ENCODE assay signal across 8 cellular contexts in the genomic region with DNA sequence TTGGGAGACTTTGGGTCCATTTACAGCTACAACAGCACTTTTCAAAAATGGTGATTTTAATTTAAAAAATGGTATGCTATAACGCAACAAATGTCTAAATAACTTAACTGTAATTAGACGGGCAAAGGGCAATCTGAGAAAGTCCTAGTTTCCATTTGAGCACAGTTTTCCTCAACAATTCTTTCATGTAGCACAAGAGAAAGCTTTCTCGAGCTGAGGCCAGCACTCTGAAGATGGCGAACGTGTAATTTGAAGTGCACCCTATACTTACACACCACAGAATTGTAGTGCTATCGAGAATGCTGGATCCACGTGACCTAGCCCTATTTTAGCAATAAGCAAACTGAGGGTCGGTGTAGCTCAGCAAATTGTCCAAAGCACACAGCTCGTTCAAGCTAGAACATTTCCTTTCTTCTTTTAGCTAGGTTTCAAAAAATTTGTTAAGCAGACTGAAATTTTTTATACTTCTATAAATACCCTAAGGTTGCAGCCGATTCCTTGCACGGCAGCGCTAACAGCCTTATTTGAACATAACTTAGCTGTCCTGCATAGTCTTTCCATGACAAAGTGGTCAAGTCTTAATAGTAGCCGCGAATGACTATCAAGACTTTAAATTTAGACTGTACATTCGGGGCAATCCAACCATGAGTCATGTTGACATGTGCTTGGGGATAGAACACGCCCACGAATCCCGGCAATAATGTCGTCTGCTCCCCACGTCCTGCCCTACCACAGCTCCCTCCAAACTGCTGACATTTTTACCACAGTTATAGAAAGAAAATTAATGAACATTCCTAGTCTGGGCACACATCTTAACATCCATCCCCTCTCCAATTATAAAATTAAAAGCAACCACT. TPM values are rescaled to one million over a fixed set of nuclear protein-coding genes. Genes with fewer than 3 reads are reported as not detected.
DNase-seq lines count a peak whose midpoint lies in the region; ATAC-seq, FAIRE-seq and TF ChIP-seq lines count a peak whose summit lies in the region.

No MANE protein-coding gene starts in this region.

- peak overlapping the region; percentile 61 for H4K5ac ChIP-seq in IMR-90 (ENCODE audit: low read depth, low read length)

- peak overlapping the region; percentile 46 for H2BK20ac ChIP-seq in IMR-90 (ENCODE audit: low read depth, low read length)

- dilution Hi-C loops in IMR-90 (cut with HindIII; ENCODE audit: low sequenced_read_pairs, unreplicated experiment): no loop called here
- dilution Hi-C loops in keratinocyte (cut with MboI; ENCODE audit: extremely low pct_ligation_motif_present, low sequenced_read_pairs): no loop called here

- peak overlapping the region; percentile 12 to 79; a peak in 3 of 4 replicates for H4K8ac ChIP-seq in IMR-90 (ENCODE audit: low read depth in 2 of 2, low read length in 2 of 2)

- H3K4me2 ChIP-seq in IMR-90 (ENCODE audit: low read depth, low read length) (no peak overlapping the region), keratinocyte (ENCODE audit: control insufficient read depth, extremely low read depth, insufficient read depth, low read depth, low read length) (no peak overlapping the region)

- H3K79me2 ChIP-seq in keratinocyte (ENCODE audit: control insufficient read depth, insufficient read depth, low read length): peaks cover 12% of the 10 kb centered on the region

- H3K27ac ChIP-seq in IMR-90 (ENCODE audit: insufficient read depth, low read length): peak overlapping the region; percentile 33
- H3K27ac ChIP-seq in keratinocyte (ENCODE audit: control insufficient read depth, insufficient read depth, low read length): peak overlapping the region; percentile 100
- H3K27ac ChIP-seq in testis: peak overlapping the region; percentile 2 to 79

- H3K4ac ChIP-seq in IMR-90 (ENCODE audit: low read depth, low read length): peak overlapping the region; percentile 77

- H4K20me1 ChIP-seq in IMR-90 (ENCODE audit: insufficient read depth, low read length) (peaks cover 50% of the 10 kb centered on the region), keratinocyte (ENCODE audit: control insufficient read depth, extremely low read depth, insufficient read depth, low read length) (peaks cover 14% of the 10 kb centered on the region)

- H3K27me3 ChIP-seq in IMR-90 (ENCODE audit: control insufficient read depth, insufficient read depth, low read length) (no peaks in the 10 kb centered on the region), keratinocyte (ENCODE audit: control insufficient read depth, extremely low read depth, insufficient read depth, low read length) (no peaks in the 10 kb centered on the region), testis (no peaks in the 10 kb centered on the region)

- H3K18ac ChIP-seq in IMR-90 (ENCODE audit: low read depth, low read length): peak overlapping the region; percentile 65; the same call in 1 of the 2 replicates

- no peak overlapping the region for H2AFZ ChIP-seq in IMR-90 (replicated peaks; ENCODE audit: low read length, poor library complexity)
- H2AFZ ChIP-seq in keratinocyte (ENCODE audit: control insufficient read depth, low read length): no peak overlapping the region

- no TSS peak for BruUV-seq in IMR-90 (replicated peaks; lab: Mats Ljungman, UMichigan)

- peak overlapping the region; percentile 61; the same call in 1 of the 2 replicates for H3K23ac ChIP-seq in IMR-90 (ENCODE audit: low read depth, low read length)

- H3K4me1 ChIP-seq in IMR-90 (ENCODE audit: control insufficient read depth, insufficient read depth, low read length) (peaks cover 21% of the 10 kb centered on the region), keratinocyte (ENCODE audit: control insufficient read depth, extremely low read depth, insufficient read depth, low read length) (peaks cover 46% of the 10 kb centered on the region), testis (peaks cover 28% of the 10 kb centered on the region)

- peak overlapping the region; percentile 72 for H3K14ac ChIP-seq in IMR-90 (replicated peaks; ENCODE audit: low read depth, low read length)

- peak; percentile 56 for FAIRE-seq in keratinocyte (lab: Jason Lieb, UNC)

- POLR2A ChIA-PET in IMR-90 (lab: Charles Lee; ENCODE audit: unreplicated experiment): interaction anchor here (0.6 to 0.7 kb wide), 2 partner anchors 302 to 350 kb away, joined by 3 to 4 read pairs; no protein-coding TSS in a partner anchor

- no peak for TF ChIP-seq CTCF in IMR-90 (conservative IDR thresholded peaks at IDR 0.05; ENCODE audit: low read depth, low read length)
- no peak for TF ChIP-seq CTCF in astrocyte of the spinal cord (IDR thresholded peaks at IDR 0.05; ENCODE audit: low read depth, low read length)
- TF ChIP-seq CTCF in keratinocyte (optimal IDR thresholded peaks at IDR 0.05 in 1 of 3, IDR thresholded peaks at IDR 0.05 in 1 of 3, conservative IDR thresholded peaks at IDR 0.05 in 1 of 3; ENCODE audit: extremely low read depth in 1 of 3, insufficient read depth in 2 of 3, low read length in 3 of 3): no peak
- TF ChIP-seq CTCF in testis (IDR thresholded peaks at IDR 0.05): no peak

- H3K9me3 ChIP-seq in IMR-90 (ENCODE audit: control insufficient read depth, insufficient read depth, low read length) (no peaks in the 10 kb centered on the region), keratinocyte (ENCODE audit: control insufficient read depth, low read depth, low read length) (no peaks in the 10 kb centered on the region), testis (no peaks in the 10 kb centered on the region)

- H2AK9ac ChIP-seq in IMR-90 (replicated peaks; ENCODE audit: low read depth, low read length, poor library complexity): no peak overlapping the region

- WGBS in IMR-90 (ENCODE audit: extremely low coverage in 2 of 2, insufficient read length in 1 of 2), 2 experiments: 72% methylated on average over 5 of the region's 20 CpGs; no CpG with 5 or more reads in 1 of the 2 experiments
- WGBS in testis, 2 donors: 68 to 72% methylated on average over 20 of the region's 20 CpGs

- TF ChIP-seq POLR2A in IMR-90 (IDR thresholded peaks at IDR 0.05; ENCODE audit: low read depth, low read length) (peak; percentile 81), testis (IDR thresholded peaks at IDR 0.05) (no peak)

- peak overlapping the region; percentile 23; the same call in 1 of the 2 replicates for H2AK5ac ChIP-seq in IMR-90 (ENCODE audit: low read depth, low read length)

- H2BK120ac ChIP-seq in IMR-90 (ENCODE audit: low read depth, low read length): peak overlapping the region; percentile 64

- peaks cover 16% of the 10 kb centered on the region for H3K9me1 ChIP-seq in IMR-90 (ENCODE audit: insufficient read depth, low read length)
- H3K9me1 ChIP-seq in keratinocyte (ENCODE audit: control insufficient read depth, extremely low read depth, insufficient read depth, low read length): no peaks in the 10 kb centered on the region

- peaks cover 0 to 42% of the 10 kb centered on the region in 2 experiments; a peak in 2 of 4 replicates for H3K79me1 ChIP-seq in IMR-90 (ENCODE audit: low read depth in 1 of 2, low read length in 2 of 2)

- peak overlapping the region; percentile 85 for H2BK5ac ChIP-seq in IMR-90 (ENCODE audit: low read depth, low read length, poor library complexity, severe bottlenecking)

- H3K56ac ChIP-seq in IMR-90 (ENCODE audit: extremely low read depth, insufficient read depth, low read length): no peak overlapping the region

- H3K36me3 ChIP-seq in IMR-90 (ENCODE audit: control insufficient read depth, insufficient read depth, low read length) (peaks cover 31% of the 10 kb centered on the region), keratinocyte (ENCODE audit: control insufficient read depth in 2 of 2, extremely low read depth in 1 of 2, insufficient read depth in 2 of 2, low read length in 2 of 2) (peaks cover 17 to 24% of the 10 kb centered on the region in 2 experiments), testis (ENCODE audit: low read depth, missing control alignments) (no peaks in the 10 kb centered on the region)

- H4K91ac ChIP-seq in IMR-90 (ENCODE audit: insufficient read depth, low read depth, low read length): peak overlapping the region; percentile 30; the same call in 1 of the 2 replicates

- peak overlapping the region; percentile 6; the same call in 2 of the 3 replicates for H2BK15ac ChIP-seq in IMR-90 (ENCODE audit: low read depth, low read length)

- DNase-seq in A172 (ENCODE audit: low spot score) (peak; percentile 92), IMR-90 (peak; percentile 91), astrocyte of the spinal cord (ENCODE audit: low read depth, low spot score) (peak; percentile 92), keratinocyte (ENCODE audit: low read depth, low spot score) (no peak), testis (no peak), COLO668 (lab: John Stamatoyannopoulos, UW; ENCODE audit: unreplicated experiment) (no peak)

- peak; percentile 55 for ATAC-seq in IMR-90 (ENCODE audit: low read depth)
- no peak for ATAC-seq in HG02588 (IDR thresholded peaks at IDR 0.05; ENCODE audit: unreplicated experiment)
- ATAC-seq in HG03039 (IDR thresholded peaks at IDR 0.05; ENCODE audit: unreplicated experiment): no peak

- H3K9ac ChIP-seq in IMR-90 (ENCODE audit: low read depth, low read length) (no peak overlapping the region), keratinocyte (ENCODE audit: control insufficient read depth, extremely low read depth, insufficient read depth, low read length) (peak overlapping the region; percentile 60)

- intact Hi-C loops in IMR-90 (cut with micrococcal nuclease): loop anchor here (1.0 to 5.0 kb wide), 4 partner anchors 153 to 536 kb away; no protein-coding TSS in a partner anchor
- intact Hi-C loops in testis (cut with DNase I; ENCODE audit: low total_unique reads): no loop called here

- TF ChIP-seq RAD21 in IMR-90 (IDR thresholded peaks at IDR 0.05; ENCODE audit: low read length): peak; percentile 30

- CTCF ChIA-PET in IMR-90 (lab: Yijun Ruan, JAX): interaction anchor here (0.5 to 0.6 kb wide), 2 partner anchors 27 to 164 kb away, joined by 3 to 4 read pairs; no protein-coding TSS in a partner anchor

- H3K4me3 ChIP-seq in IMR-90 (ENCODE audit: insufficient read depth, low read depth, low read length) (no peak overlapping the region), astrocyte of the spinal cord (ENCODE audit: low read depth, low read length) (no peak overlapping the region), keratinocyte (ENCODE audit: control insufficient read depth in 2 of 3, extremely low read depth in 1 of 3, insufficient read depth in 2 of 3, low read depth in 1 of 3, low read length in 3 of 3) (no peak overlapping the region), testis (no peak overlapping the region)

- in situ Hi-C loops in IMR-90 (cut with MboI; ENCODE audit: low sequenced_read_pairs) (loop anchor here (10.0 kb wide), 4 partner anchors 310 to 580 kb away; no protein-coding TSS in a partner anchor), astrocyte of the spinal cord (cut with HindIII; ENCODE audit: low sequenced_read_pairs) (no loop called here)

RNA-seq across cellular contexts. Expression of a gene that starts 10.0 kb away (rescaled TPM):
- 20.3 and 20.4 TPM in 2 replicates for total RNA-seq in A172 (2014; rRNA removed; shearing (Covaris generic))
- total RNA-seq in IMR-90 (2012; rRNA removed) (69.0 and 98.6 TPM in 2 replicates), testis (10 to 100 TPM; 30.8 to 35.7 TPM)
- polyA plus RNA-seq in IMR-90 (2012; rRNA removed) (123 and 175 TPM in 2 replicates), keratinocyte (174 to 250 TPM (median 213 TPM) in 3 replicates), testis (ENCODE audit: insufficient read depth, low read depth, low replicate concordance) (41.5 TPM)
- polyA plus RNA-seq in IMR-90 (2012; cell fraction: cytosol; rRNA removed): 70.4 and 114 TPM in 2 replicates
- 720 and 827 TPM in 2 replicates for polyA plus RNA-seq in IMR-90 (2012; cell fraction: nucleus; rRNA removed; ENCODE audit: low replicate concordance)
- polyA plus RNA-seq in keratinocyte (2011; ENCODE audit: low read depth): 159 TPM
- polyA plus RNA-seq in keratinocyte (2011; cell fraction: cytosol; rRNA removed): 111 and 137 TPM in 2 replicates
- polyA plus RNA-seq in keratinocyte (2011; cell fraction: nucleus; rRNA removed): 564 and 626 TPM in 2 replicates
- polyA plus RNA-seq in keratinocyte (2012; ENCODE audit: low replicate concordance): 148 and 270 TPM in 2 replicates
- 425 to 516 TPM (median 456 TPM) in 3 replicates for polyA minus RNA-seq in keratinocyte
- 131 TPM for polyA minus RNA-seq in keratinocyte (2011; cell fraction: cytosol; rRNA and poly(A)+ RNA removed)
- polyA minus RNA-seq in keratinocyte (2011; cell fraction: nucleus; rRNA and poly(A)+ RNA removed): 587 and 853 TPM in 2 replicates

Comparison
In these comparisons a context has a peak if more than half of its experiments do, and no peak if none do; other contexts are left out.
1. DNase-seq: peak in A172 (single experiment), IMR-90 (single experiment) and astrocyte of the spinal cord (single experiment); none in keratinocyte (single experiment), testis (single experiment) and COLO668 (single experiment).
2. H3K27ac ChIP-seq: peak in every context shown above with its lines; median percentile 100 in keratinocyte; 40 in testis; 33 in IMR-90.